ENCODE assay signal across 27 cellular contexts in the genomic region with DNA sequence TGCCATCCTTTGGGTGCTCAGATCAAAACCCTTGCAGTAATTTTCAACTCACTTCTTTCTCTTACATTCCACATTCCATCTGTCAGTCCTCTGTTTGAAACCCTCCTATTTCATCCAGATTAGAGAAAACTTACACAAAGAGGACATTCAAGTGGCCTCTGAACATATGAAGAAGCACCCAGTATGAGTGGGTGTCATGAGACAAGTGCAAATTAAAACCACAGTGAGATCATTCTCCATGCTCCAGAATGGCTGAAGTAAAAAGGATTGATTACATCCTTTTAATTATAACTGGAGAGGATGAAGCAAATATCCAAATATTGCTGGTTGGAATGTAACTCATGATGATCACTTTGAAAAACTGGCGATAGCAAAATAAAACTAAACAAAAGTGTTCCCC.
"Had no signal": no experiment of that assay in that cellular context is flagged by ENCODE, and none has a peak within 500 bp of the region (broad histone marks: within the 10 kb centered on the region; RNA-seq: fewer than 3 reads in every experiment).

No MANE protein-coding gene starts in this region.

- DNase-seq: activated CD4-positive, alpha-beta T cell treated with anti-CD3 and anti-CD28 coated beads, Interleukin-2, amount 10 ng/mL, durations not matched to agents 24 days and 14 days; activated CD4-positive, alpha-beta T cell treated with anti-CD3 and anti-CD28 coated beads, Interleukin-2, amount 50 U/mL, for 4 hours; activated CD8-positive, alpha-beta T cell treated with anti-CD3 and anti-CD28 coated beads for 36 hours; activated effector memory CD4-positive, alpha-beta T cell treated with anti-CD3 and anti-CD28 coated beads, Interleukin-2, amount 50 U/mL, for 16 hours; activated naive CD4-positive, alpha-beta T cell; activated naive CD8-positive, alpha-beta T cell treated with anti-CD3 and anti-CD28 coated beads, Interleukin-2, amount 10 ng/mL, durations not matched to agents 7 days and 5 days; activated T-cell treated with anti-CD3 and anti-CD28 coated beads, Interleukin-2, amount 50 U/mL, for 1 hour; activated T-cell treated with anti-CD3 and anti-CD28 coated beads, Interleukin-2, amount 50 U/mL, for 72 hours; amygdala; body of pancreas; NCI-H1092 treated with DMSO at 0.1 percent for 48 hours; NCI-H1417; NCI-H187 treated with DMSO at 0.1 percent for 48 hours; NCI-H2081; NCI-H2171 treated with DMSO at 0.1 percent for 48 hours; NCI-H2227 treated with DMSO at 0.1 percent for 48 hours; NCI-H446; NCI-H510A treated with DMSO at 0.1 percent for 48 hours; PC-3; Right ventricle myocardium superior; SJCRH30; SK-N-SH had no signal

- H3K27ac ChIP-seq: ascending aorta, body of pancreas, breast epithelium, SJCRH30 had no signal

- H3K4me2 ChIP-seq: SK-N-SH had no signal

- FAIRE-seq: RCC 7860, TTC549 had no signal

- H3K4me1 ChIP-seq: breast epithelium had no signal

- ATAC-seq: activated CD8-positive, alpha-beta T cell treated with anti-CD3 and anti-CD28 coated beads for 36 hours; activated T-cell treated with anti-CD3 and anti-CD28 coated beads, Interleukin-2, amount 50 U/mL, for 72 hours; activated T-helper 17 cell treated with anti-CD3 and anti-CD28 coated beads, Interleukin-2, amount 50 U/mL, for 72 hours; body of pancreas; PC-3 had no signal

- H3K36me3 ChIP-seq: ascending aorta, breast epithelium, SJCRH30 had no signal

- H3K4me3 ChIP-seq: ascending aorta, body of pancreas, breast epithelium, SJCRH30 had no signal

- H3K9ac ChIP-seq: SK-N-SH had no signal

- H3K9me3 ChIP-seq: ascending aorta, body of pancreas, breast epithelium, SJCRH30, SK-N-SH had no signal

- H3K27me3 ChIP-seq: ascending aorta, body of pancreas, breast epithelium, SJCRH30 had no signal
